ENCODE assay signal across 9 cellular contexts in genomic region chr11:119759324-119759723, GRCh38. TPM values are rescaled to one million over a fixed set of nuclear protein-coding genes. Genes with fewer than 3 reads are reported as not detected.
DNase-seq lines count a peak whose midpoint lies in the region; ATAC-seq and TF ChIP-seq lines count a peak whose summit lies in the region.
"Had no signal": no experiment of that assay in that cellular context is flagged by ENCODE, and none has a peak within 500 bp of the region (broad histone marks: within the 10 kb centered on the region; RNA-seq: fewer than 3 reads in every experiment).

No MANE protein-coding gene starts in this region.

- no peaks in the 10 kb centered on the region for H3K9me2 ChIP-seq in hepatocyte (replicated peaks; ENCODE audit: insufficient read depth)

- H3K4me1 ChIP-seq in hepatocyte (ENCODE audit: insufficient read depth) (no peaks in the 10 kb centered on the region), trophoblast cell (ENCODE audit: control insufficient read depth in 1 of 2, insufficient read depth in 2 of 2, low read length in 2 of 2) (peaks cover 5 to 6% of the 10 kb centered on the region in 2 experiments)

- H2BK12ac ChIP-seq in trophoblast cell (ENCODE audit: low read length): no peak overlapping the region

- H3K27me3 ChIP-seq in hepatocyte (no peaks in the 10 kb centered on the region), trophoblast cell (ENCODE audit: insufficient read depth, low read length) (no peaks in the 10 kb centered on the region)

- ATAC-seq in HG02759 (IDR thresholded peaks at IDR 0.05; ENCODE audit: unreplicated experiment) (peak; percentile 62), GM21367 (IDR thresholded peaks at IDR 0.05; ENCODE audit: unreplicated experiment) (no peak), GM19324 (IDR thresholded peaks at IDR 0.05; ENCODE audit: low FRiP score, unreplicated experiment) (no peak)

- H3K79me2 ChIP-seq in hepatocyte: no peaks in the 10 kb centered on the region
- H3K79me2 ChIP-seq in trophoblast cell (ENCODE audit: control insufficient read depth, insufficient read depth, low read length, poor library complexity): no peaks in the 10 kb centered on the region

- no peak overlapping the region for H2BK5ac ChIP-seq in trophoblast cell (ENCODE audit: low read depth, low read length, poor library complexity)

- no peak overlapping the region for H3K18ac ChIP-seq in trophoblast cell (ENCODE audit: low read length)

- H3K4me3 ChIP-seq in hepatocyte (no peak overlapping the region), trophoblast cell (ENCODE audit: low read depth, low read length) (no peak overlapping the region)
- H3K4me3 ChIP-seq: SK-N-MC had no signal

- H3K36me3 ChIP-seq in hepatocyte (replicated peaks; ENCODE audit: insufficient read depth, low read depth): no peaks in the 10 kb centered on the region
- no peaks in the 10 kb centered on the region for H3K36me3 ChIP-seq in trophoblast cell (ENCODE audit: control insufficient read depth in 1 of 2, insufficient read depth in 2 of 2, low read length in 2 of 2)

- no peak overlapping the region for H3K27ac ChIP-seq in hepatocyte
- no peak overlapping the region for H3K27ac ChIP-seq in trophoblast cell (ENCODE audit: low read depth, low read length)
- H3K27ac ChIP-seq: SK-N-MC had no signal

- no peak overlapping the region for H4K8ac ChIP-seq in trophoblast cell (ENCODE audit: low read depth, low read length)

- H2BK120ac ChIP-seq in trophoblast cell (ENCODE audit: insufficient read depth, low read length, poor library complexity): no peak overlapping the region

- no peaks in the 10 kb centered on the region for H3K79me1 ChIP-seq in trophoblast cell (ENCODE audit: low read length)

- no peak overlapping the region for H3K23ac ChIP-seq in trophoblast cell (ENCODE audit: low read length)

- no peaks in the 10 kb centered on the region for H4K20me1 ChIP-seq in hepatocyte (ENCODE audit: insufficient read depth, poor library complexity, severe bottlenecking)

- H2AK5ac ChIP-seq in trophoblast cell (ENCODE audit: low read length): no peak overlapping the region

- H3K9ac ChIP-seq in trophoblast cell (ENCODE audit: low read length): no peak overlapping the region

- H3K4me2 ChIP-seq in hepatocyte (no peak overlapping the region), trophoblast cell (ENCODE audit: low read length) (no peak overlapping the region)

- 65% methylated on average over 8 of the region's 8 CpGs for whole genome bisulfite sequencing in hepatocyte (ENCODE audit: low lambda C conversion rate, missing lambda C conversion rate)
- no CpG with 5 or more reads among the region's 8 CpGs for WGBS in trophoblast cell (ENCODE audit: extremely low coverage, insufficient coverage, insufficient read length)

- DNase-seq in CMK (ENCODE audit: low read depth): peak; percentile 30
- DNase-seq in SKM-1 treated with dmso at 0.1 percent for 144 hours (lab: John Stamatoyannopoulos, UW; ENCODE audit: unreplicated experiment): peak; percentile 29
- DNase-seq in hepatocyte (ENCODE audit: low spot score): peak; percentile 43
- DNase-seq in trophoblast cell: no peak
- DNase-seq in HuH-7.5 (ENCODE audit: low spot score): no peak

- H2AFZ ChIP-seq in hepatocyte: no peak overlapping the region
- H2AFZ ChIP-seq in trophoblast cell (ENCODE audit: insufficient read depth, low read length, poor library complexity): no peak overlapping the region

- TF ChIP-seq CTCF in hepatocyte (IDR thresholded peaks at IDR 0.05; ENCODE audit: poor library complexity): no peak

- H3K9me3 ChIP-seq in hepatocyte (ENCODE audit: low read depth) (no peaks in the 10 kb centered on the region), trophoblast cell (ENCODE audit: insufficient read depth, low read depth, low read length) (peaks cover 1% of the 10 kb centered on the region)

- no peak overlapping the region for H3K14ac ChIP-seq in trophoblast cell (ENCODE audit: low read length)

- no peak overlapping the region for H4K12ac ChIP-seq in trophoblast cell (ENCODE audit: low read depth, low read length)

- H4K91ac ChIP-seq in trophoblast cell (ENCODE audit: low read depth, low read length): no peak overlapping the region

- no peak overlapping the region for H3K4ac ChIP-seq in trophoblast cell (ENCODE audit: low read depth, low read length)

RNA-seq across cellular contexts. Expression of gene NECTIN1, which starts 30.3 kb away (rescaled TPM):
- 3.7 and 7.4 TPM in 2 replicates for total RNA-seq in hepatocyte
- polyA plus RNA-seq in hepatocyte: 3.6 and 6.3 TPM in 2 replicates
- 16.6 and 16.8 TPM in 2 replicates for polyA plus RNA-seq in trophoblast cell (2013)

Comparison
In these comparisons a context has a peak if more than half of its experiments do, and no peak if none do; other contexts are left out.
1. DNase-seq: peak in CMK (single experiment), SKM-1 treated with dmso at 0.1 percent for 144 hours (single experiment) and hepatocyte (single experiment); none in trophoblast cell (0 of 2) and HuH-7.5 (single experiment).